In the genomic region with DNA sequence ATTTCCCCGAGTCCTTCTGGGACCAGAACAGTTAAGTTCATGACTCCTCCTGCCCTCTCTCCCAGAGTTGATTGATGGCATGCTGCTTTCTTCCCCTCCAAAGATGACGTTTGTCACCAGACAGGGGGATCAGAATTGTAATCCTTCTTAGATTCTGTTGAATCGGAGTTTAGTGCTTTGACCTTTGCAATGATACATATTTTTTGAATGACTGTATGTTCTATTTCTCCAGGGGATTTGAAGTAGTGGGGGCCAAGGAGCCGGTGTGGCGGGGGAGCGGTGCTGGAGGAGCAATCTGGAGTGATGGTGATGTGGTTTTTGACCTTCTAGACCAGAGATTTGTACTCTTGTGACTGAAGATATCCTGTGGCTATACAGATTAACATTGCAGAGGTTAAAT, we compare ENCODE assay signal across 21 cellular contexts.
DNase-seq lines count a peak whose midpoint lies in the region; ATAC-seq, FAIRE-seq and TF ChIP-seq lines count a peak whose summit lies in the region.
"Had no signal": no experiment of that assay in that cellular context is flagged by ENCODE, and none has a peak within 500 bp of the region (broad histone marks: within the 10 kb centered on the region; RNA-seq: fewer than 3 reads in every experiment).

No MANE protein-coding gene starts in this region.

- POLR2A ChIA-PET in endothelial cell of umbilical vein (lab: Charles Lee) = no interaction called here

- no peak overlapping the region for H3K4me3 ChIP-seq in endothelial cell of umbilical vein (replicated peaks in 1 of 3; ENCODE audit: insufficient read depth in 1 of 3, low read depth in 1 of 3, low read length in 3 of 3)
- H3K4me3 ChIP-seq in retinal pigment epithelial cell (ENCODE audit: low read length) = no peak overlapping the region
- H3K4me3 ChIP-seq in small intestine (ENCODE audit: low read depth in 1 of 2, low read length in 2 of 2) = no peak overlapping the region
- H3K4me3 ChIP-seq: BLaER1, GM23248 had no signal

- H4K20me1 ChIP-seq in endothelial cell of umbilical vein (replicated peaks; ENCODE audit: control insufficient read depth, extremely low read depth, insufficient read depth, low read length) = no peaks in the 10 kb centered on the region
- H4K20me1 ChIP-seq: BLaER1 had no signal

- no peaks in the 10 kb centered on the region for H3K36me3 Mint-ChIP-seq in nephron progenitor cell (ENCODE audit: low read depth)
- H3K36me3 Mint-ChIP-seq: CD8-positive, alpha-beta memory T cell had no signal

- peak; percentile 8 for DNase-seq in OCI-M1 (lab: John Stamatoyannopoulos, UW)
- DNase-seq in endothelial cell of umbilical vein (ENCODE audit: low read depth, low spot score) = peak; percentile 29
- no peak for DNase-seq in nephron progenitor cell
- DNase-seq in retinal pigment epithelial cell (ENCODE audit: low read depth) = peak; percentile 59
- no peak for DNase-seq in small intestine
- DNase-seq in SK-N-DZ (ENCODE audit: low spot score) = no peak
- DNase-seq: 8988T; AML-193; Caco-2; CD8-positive, alpha-beta memory T cell; DND-41; GDM1; GM23248 had no signal

- WGBS in small intestine, 3 donors = 34 to 46% (median 40%) methylated on average over 6 of the region's 6 CpGs

- no peak overlapping the region for H3K4me2 ChIP-seq in endothelial cell of umbilical vein (ENCODE audit: insufficient read depth, low read length)
- H3K4me2 ChIP-seq: BLaER1 had no signal

- H3K27ac ChIP-seq in endothelial cell of umbilical vein (ENCODE audit: insufficient read depth, low read depth, low read length) (no peak overlapping the region), small intestine (ENCODE audit: low read depth in 1 of 2, low read length in 1 of 2) (no peak overlapping the region)
- H3K27ac ChIP-seq: BLaER1, GM23248 had no signal

- H3K4me3 Mint-ChIP-seq in nephron progenitor cell = no peak overlapping the region
- H3K4me3 Mint-ChIP-seq: CD8-positive, alpha-beta memory T cell had no signal

- no peaks in the 10 kb centered on the region for H3K27me3 Mint-ChIP-seq in nephron progenitor cell (ENCODE audit: low read depth, poor library complexity)

- no peaks in the 10 kb centered on the region for H3K9me3 ChIP-seq in endothelial cell of umbilical vein (replicated peaks; ENCODE audit: control insufficient read depth, insufficient read depth, low read length)
- H3K9me3 ChIP-seq in small intestine (ENCODE audit: control insufficient read depth, low read depth) = no peaks in the 10 kb centered on the region
- H3K9me3 ChIP-seq: BLaER1, Caco-2 had no signal

- H3K9me1 ChIP-seq in endothelial cell of umbilical vein (replicated peaks; ENCODE audit: control insufficient read depth, extremely low read depth, insufficient read depth, low read length) = no peaks in the 10 kb centered on the region

- no TSS peak for BruUV-seq in endothelial cell of umbilical vein (replicated peaks; lab: Mats Ljungman, UMichigan)

- no peaks in the 10 kb centered on the region for H3K79me2 ChIP-seq in endothelial cell of umbilical vein (ENCODE audit: control insufficient read depth, insufficient read depth, low read length)

- H2AFZ ChIP-seq in endothelial cell of umbilical vein (ENCODE audit: low read depth, low read length) = no peak overlapping the region
- H2AFZ ChIP-seq: GM23248 had no signal

- no peak for TF ChIP-seq CTCF in endothelial cell of umbilical vein (IDR thresholded peaks at IDR 0.05; ENCODE audit: extremely low read depth in 1 of 2, insufficient read depth in 1 of 2, low read depth in 1 of 2, low read length in 2 of 2)
- TF ChIP-seq CTCF in nephron progenitor cell (IDR thresholded peaks at IDR 0.05) = no peak
- no peak for TF ChIP-seq CTCF in retinal pigment epithelial cell (conservative IDR thresholded peaks at IDR 0.05; ENCODE audit: low read depth, low read length)

- ATAC-seq in GM21786 (IDR thresholded peaks at IDR 0.05; ENCODE audit: unreplicated experiment) = no peak
- ATAC-seq: HCT116, HepG2 had no signal

- H3K9me3 Mint-ChIP-seq in nephron progenitor cell = no peaks in the 10 kb centered on the region

- H3K27ac Mint-ChIP-seq in nephron progenitor cell = peak overlapping the region; percentile 2
- H3K27ac Mint-ChIP-seq: CD8-positive, alpha-beta memory T cell had no signal

- H3K9ac ChIP-seq in endothelial cell of umbilical vein (replicated peaks; ENCODE audit: extremely low read depth, insufficient read depth, low read length) = no peak overlapping the region
- H3K9ac ChIP-seq: BLaER1, GM23248 had no signal

- CTCF ChIA-PET in endothelial cell of umbilical vein (lab: Charles Lee) = no interaction called here

- H3K27me3 ChIP-seq in endothelial cell of umbilical vein (ENCODE audit: control insufficient read depth in 2 of 2, insufficient read depth in 2 of 2, low read length in 2 of 2) (no peaks in the 10 kb centered on the region), small intestine (ENCODE audit: control insufficient read depth in 2 of 2, insufficient read depth in 2 of 2, low read length in 2 of 2) (no peaks in the 10 kb centered on the region)
- H3K27me3 ChIP-seq: BLaER1 had no signal

- intact Hi-C loops in endothelial cell of umbilical vein (cut with micrococcal nuclease) = no loop called here

- H3K36me3 ChIP-seq in endothelial cell of umbilical vein (ENCODE audit: control insufficient read depth in 2 of 2, extremely low read depth in 1 of 2, insufficient read depth in 2 of 2, low read length in 2 of 2) (no peaks in the 10 kb centered on the region), small intestine (ENCODE audit: control insufficient read depth in 2 of 2, insufficient read depth in 2 of 2, low read length in 2 of 2) (no peaks in the 10 kb centered on the region)
- H3K36me3 ChIP-seq: BLaER1 had no signal

- no peak for TF ChIP-seq POLR2A in endothelial cell of umbilical vein (IDR thresholded peaks at IDR 0.05; ENCODE audit: low read depth, low read length)

- dilution Hi-C loops in endothelial cell of umbilical vein (cut with MboI; ENCODE audit: extremely low pct_ligation_motif_present, low sequenced_read_pairs) = no loop called here

- FAIRE-seq in endothelial cell of umbilical vein (lab: Jason Lieb, UNC) = no peak
- FAIRE-seq in small intestine (lab: Jason Lieb, UNC) = no peak
- FAIRE-seq: GM12892, GM19239, H54, HepG2, HTR-8/SVneo had no signal

- H3K4me1 ChIP-seq in endothelial cell of umbilical vein (ENCODE audit: control insufficient read depth, extremely low read depth, insufficient read depth, low read length) (no peaks in the 10 kb centered on the region), small intestine (ENCODE audit: control insufficient read depth in 2 of 2, insufficient read depth in 1 of 2, low read depth in 1 of 2, low read length in 1 of 2) (no peaks in the 10 kb centered on the region)
- H3K4me1 ChIP-seq: Caco-2 had no signal

- peaks cover 39% of the 10 kb centered on the region for H3K4me1 Mint-ChIP-seq in nephron progenitor cell
- H3K4me1 Mint-ChIP-seq: CD8-positive, alpha-beta memory T cell had no signal

TF ChIP-seq in endothelial cell of umbilical vein, 7 proteins besides CTCF, POLR2A, EP300 and RAD21:
- TF ChIP-seq JUN (IDR thresholded peaks at IDR 0.05; ENCODE audit: borderline replicate concordance, insufficient read depth, insufficient read length, low read depth) (no peak), MYC (IDR thresholded peaks at IDR 0.05; ENCODE audit: low read depth, low read length) (no peak), FOS (IDR thresholded peaks at IDR 0.05; ENCODE audit: borderline replicate concordance, insufficient read depth, low read length) (no peak), GATA2 (IDR thresholded peaks at IDR 0.05; ENCODE audit: insufficient read depth, insufficient read length, low read depth, low read length) (no peak), POLR2AphosphoS5 (IDR thresholded peaks at IDR 0.05; ENCODE audit: insufficient read depth, low read depth, low read length) (no peak), MAX (IDR thresholded peaks at IDR 0.05; ENCODE audit: insufficient read depth, insufficient read length) (no peak), EZH2 (IDR thresholded peaks at IDR 0.05; ENCODE audit: borderline replicate concordance, low read depth, low read length, severe bottlenecking) (no peak)

Comparison
In these comparisons a context has a peak if more than half of its experiments do, and no peak if none do; other contexts are left out.
1. DNase-seq: peak in OCI-M1 (single experiment), endothelial cell of umbilical vein (single experiment) and retinal pigment epithelial cell (single experiment); none in nephron progenitor cell (single experiment), small intestine (single experiment) and SK-N-DZ (single experiment).